19 cellular contexts compared by ENCODE assay signal in the genomic region with DNA sequence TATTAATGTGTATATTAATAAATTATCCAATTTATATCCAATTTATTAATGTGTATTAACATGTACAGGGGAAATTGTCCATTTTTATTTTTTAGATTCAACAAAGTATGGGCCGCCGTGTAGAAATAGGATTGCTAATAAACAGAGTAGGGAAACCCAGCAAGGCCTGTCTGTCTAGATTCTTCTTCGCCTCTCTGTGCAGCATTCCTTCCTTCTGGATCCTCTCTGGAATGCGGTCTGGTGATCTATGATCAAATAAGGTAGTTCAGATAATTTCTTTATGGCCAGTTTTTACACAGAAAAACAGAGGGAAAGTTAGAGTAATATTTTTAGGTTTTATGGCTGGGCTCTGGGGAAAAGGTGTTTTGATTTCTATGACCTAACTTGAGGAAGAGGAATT. TPM values are rescaled to one million over a fixed set of nuclear protein-coding genes. Genes with fewer than 3 reads are reported as not detected.
DNase-seq lines count a peak whose midpoint lies in the region; ATAC-seq and TF ChIP-seq lines count a peak whose summit lies in the region.
"Had no signal": no experiment of that assay in that cellular context is flagged by ENCODE, and none has a peak within 500 bp of the region (broad histone marks: within the 10 kb centered on the region; RNA-seq: fewer than 3 reads in every experiment).

No MANE protein-coding gene starts in this region.

- H3K27ac Mint-ChIP-seq in Caco-2 (ENCODE audit: unreplicated experiment) (peak overlapping the region; percentile 98), endodermal cell (peak overlapping the region; percentile 28), HFFc6 (no peak overlapping the region)

- TF ChIP-seq CTCF in Caco-2 (IDR thresholded peaks at IDR 0.05; ENCODE audit: insufficient read depth in 1 of 2, low read depth in 1 of 2, low read length in 1 of 2, severe bottlenecking in 1 of 2, unreplicated experiment in 1 of 2) (no peak), endodermal cell (conservative IDR thresholded peaks at IDR 0.05) (no peak), osteoblast (IDR thresholded peaks at IDR 0.05; ENCODE audit: extremely low read depth, low read depth, low read length) (no peak), HFFc6 (IDR thresholded peaks at IDR 0.05) (no peak)

- BruUV-seq in Caco-2 (replicated peaks; lab: Mats Ljungman, UMichigan): no TSS peak

- no peaks in the 10 kb centered on the region for H4K20me1 ChIP-seq in osteoblast (ENCODE audit: insufficient read depth, low read length)

- no peaks in the 10 kb centered on the region for H3K79me2 ChIP-seq in osteoblast (ENCODE audit: insufficient read depth, low read length)

- H3K36me3 ChIP-seq in Caco-2 (ENCODE audit: control insufficient read depth, insufficient read depth, low read length) (no peaks in the 10 kb centered on the region), endodermal cell (ENCODE audit: control insufficient read depth, insufficient read depth, low read length) (no peaks in the 10 kb centered on the region), osteoblast (ENCODE audit: insufficient read depth, low read length) (no peaks in the 10 kb centered on the region)
- H3K36me3 ChIP-seq: HAP-1, Peyer's patch had no signal

- H3K9me3 ChIP-seq in Caco-2 (no peaks in the 10 kb centered on the region), endodermal cell (ENCODE audit: control insufficient read depth, low read length) (no peaks in the 10 kb centered on the region), osteoblast (ENCODE audit: low read depth, low read length) (no peaks in the 10 kb centered on the region)
- H3K9me3 ChIP-seq: HAP-1, Peyer's patch had no signal

- no peak overlapping the region for H3K27ac ChIP-seq in endodermal cell (ENCODE audit: low read depth, low read length)
- H3K27ac ChIP-seq in osteoblast (ENCODE audit: low read depth, low read length): no peak overlapping the region
- H3K27ac ChIP-seq: C4-2B, HL-60, Peyer's patch had no signal

- H3K27me3 ChIP-seq in Caco-2 (replicated peaks; ENCODE audit: control insufficient read depth, insufficient read depth, low read length) (no peaks in the 10 kb centered on the region), endodermal cell (ENCODE audit: control insufficient read depth, insufficient read depth, low read length, poor library complexity, severe bottlenecking) (no peaks in the 10 kb centered on the region), osteoblast (ENCODE audit: insufficient read depth, low read length) (no peaks in the 10 kb centered on the region)
- H3K27me3 ChIP-seq: Peyer's patch had no signal

- H3K36me3 Mint-ChIP-seq in Caco-2 (ENCODE audit: insufficient read depth, unreplicated experiment) (peaks cover 10% of the 10 kb centered on the region), endodermal cell (ENCODE audit: low read depth) (no peaks in the 10 kb centered on the region), HFFc6 (ENCODE audit: low read depth) (no peaks in the 10 kb centered on the region)

- intact Hi-C loops in Caco-2 (cut with micrococcal nuclease; ENCODE audit: unreplicated experiment): loop anchor here (1.0 kb wide), 1 partner anchor 8 kb away; no protein-coding TSS in a partner anchor

- POLR2A ChIA-PET in Caco-2 (lab: Charles Lee): interaction anchor here (1.1 kb wide), 1 partner anchor 26 kb away, joined by 3 read pairs; no protein-coding TSS in a partner anchor

- TF ChIP-seq RAD21 in Ishikawa (IDR thresholded peaks at IDR 0.05; ENCODE audit: low read depth): no peak

- no peak overlapping the region for H3K4me2 ChIP-seq in osteoblast (ENCODE audit: insufficient read depth, low read length)

- H3K4me1 ChIP-seq in Caco-2 (peaks cover 44% of the 10 kb centered on the region), endodermal cell (ENCODE audit: control insufficient read depth, insufficient read depth, low read length) (no peaks in the 10 kb centered on the region), osteoblast (ENCODE audit: insufficient read depth, low read length) (peaks cover 5% of the 10 kb centered on the region)
- H3K4me1 ChIP-seq: Peyer's patch had no signal

- no peaks in the 10 kb centered on the region for H3K27me3 Mint-ChIP-seq in Caco-2 (ENCODE audit: insufficient read depth, unreplicated experiment)
- H3K27me3 Mint-ChIP-seq in endodermal cell (ENCODE audit: insufficient read depth): no peaks in the 10 kb centered on the region
- H3K27me3 Mint-ChIP-seq in HFFc6 (ENCODE audit: insufficient read depth): peaks cover 2% of the 10 kb centered on the region

- H3K4me3 ChIP-seq in Caco-2 (ENCODE audit: low read depth, low read length) (no peak overlapping the region), endodermal cell (ENCODE audit: low read length) (no peak overlapping the region), osteoblast (ENCODE audit: insufficient read depth, low read length) (no peak overlapping the region)
- H3K4me3 ChIP-seq: HAP-1, Peyer's patch had no signal

- CTCF ChIA-PET in Caco-2 (lab: Charles Lee): interaction anchor here (1.0 kb wide), 1 partner anchor 35 kb away, joined by 4 read pairs; no protein-coding TSS in a partner anchor

- H2AFZ ChIP-seq in osteoblast (ENCODE audit: low read length): peak overlapping the region; percentile 26

- H3K4me1 Mint-ChIP-seq in Caco-2 (ENCODE audit: low read depth, unreplicated experiment) (peaks cover 31% of the 10 kb centered on the region), endodermal cell (peaks cover 13% of the 10 kb centered on the region), HFFc6 (ENCODE audit: low read depth) (peaks cover 7% of the 10 kb centered on the region)

- no peak for TF ChIP-seq EP300 in Ishikawa (IDR thresholded peaks at IDR 0.05; ENCODE audit: borderline replicate concordance)

- H3K9me3 Mint-ChIP-seq in Caco-2 (ENCODE audit: unreplicated experiment): no peaks in the 10 kb centered on the region
- no peaks in the 10 kb centered on the region for H3K9me3 Mint-ChIP-seq in endodermal cell
- H3K9me3 Mint-ChIP-seq in HFFc6: no peaks in the 10 kb centered on the region

- ATAC-seq in GM19351 (IDR thresholded peaks at IDR 0.05; ENCODE audit: unreplicated experiment): no peak
- ATAC-seq in HG02610 (IDR thresholded peaks at IDR 0.05; ENCODE audit: unreplicated experiment): no peak
- ATAC-seq: Right ventricle myocardium inferior had no signal

- H3K9ac ChIP-seq in endodermal cell (ENCODE audit: extremely low read depth, low read length, poor library complexity, severe bottlenecking): no peak overlapping the region

- H3K4me3 Mint-ChIP-seq in Caco-2 (ENCODE audit: unreplicated experiment): peak overlapping the region; percentile 71
- no peak overlapping the region for H3K4me3 Mint-ChIP-seq in endodermal cell
- H3K4me3 Mint-ChIP-seq in HFFc6: no peak overlapping the region

- DNase-seq in Caco-2 (peak; percentile 74), endodermal cell (no peak), osteoblast (ENCODE audit: insufficient read length, low spot score, missing footprints) (no peak), HFFc6 (no peak)
- DNase-seq in activated CD4-positive, alpha-beta T cell treated with anti-CD3 and anti-CD28 coated beads for 4 hours: no peak
- DNase-seq: GF-D8, KBM-7, NCI-H1092, NCI-H146, NCI-H2081 treated with DMSO at 0.1 percent for 48 hours, NCI-H524, Peyer's patch had no signal

- WGBS in endodermal cell (ENCODE audit: insufficient coverage in 1 of 2, insufficient read length in 1 of 2), 2 experiments: 83 to 100% methylated on average over 2 to 4 of the region's 4 CpGs

TF ChIP-seq in Ishikawa, 13 proteins besides CTCF, POLR2A, EP300 and RAD21:
- TF ChIP-seq TEAD4 (IDR thresholded peaks at IDR 0.05): peak; percentile 25; the same call in 1 of the 2 replicates
- no peak for TF ChIP-seq TCF12 (IDR thresholded peaks at IDR 0.05; ENCODE audit: low read depth)

RNA-seq across cellular contexts. Expression of a gene that starts 19.9 kb away (rescaled TPM):
- total RNA-seq in Caco-2 (2022): 5.7 and 7.4 TPM in 2 replicates
- 1 to 10 TPM; 1.8 to 2.1 TPM for total RNA-seq in endodermal cell
- polyA plus RNA-seq in endodermal cell (2013, experiment 1 of 2): 2.7 TPM
- polyA plus RNA-seq in endodermal cell (2013, experiment 2 of 2): 1.7 TPM
- 14.1 and 15.9 TPM in 2 replicates for total RNA-seq in osteoblast
- total RNA-seq in HFFc6 (2021; fragmentation: NEBNext Ultra II Directional; extraction: Animal tissue kit (Norgen Biotek cat#: 25700)): 10 to 100 TPM; 16.1 to 21.7 (median 18.3) TPM

Comparison
In these comparisons a context has a peak if more than half of its experiments do, and no peak if none do; other contexts are left out.
1. DNase-seq: peak in Caco-2 (2 of 2); none in endodermal cell (single experiment), osteoblast (single experiment), HFFc6 (single experiment) and activated CD4-positive, alpha-beta T cell treated with anti-CD3 and anti-CD28 coated beads for 4 hours (0 of 2).